8 cellular contexts compared by ENCODE assay signal in genomic region chrX:49876750-49877149, GRCh38. TPM values are rescaled to one million over a fixed set of nuclear protein-coding genes. Genes with fewer than 3 reads are reported as not detected.
DNase-seq lines count a peak whose midpoint lies in the region; ATAC-seq and TF ChIP-seq lines count a peak whose summit lies in the region.

No MANE protein-coding gene starts in this region.

- H3K27ac ChIP-seq in CD4-positive, alpha-beta memory T cell (ENCODE audit: low read depth, low read length) = no peak overlapping the region
- H3K27ac ChIP-seq in colonic mucosa = no peak overlapping the region

- TF ChIP-seq CTCF in GM13976 (IDR thresholded peaks at IDR 0.05; ENCODE audit: borderline replicate concordance, control extremely low read depth, extremely low read depth, insufficient read depth, missing control alignments) (no peak), colonic mucosa (IDR thresholded peaks at IDR 0.05) (peak; percentile 46), neural crest cell (conservative IDR thresholded peaks at IDR 0.05) (peak; percentile 68)

- peaks cover 17% of the 10 kb centered on the region for H3K4me1 ChIP-seq in CD4-positive, alpha-beta memory T cell (ENCODE audit: insufficient read depth, low read length)
- no peaks in the 10 kb centered on the region for H3K4me1 ChIP-seq in colonic mucosa

- no peaks in the 10 kb centered on the region for H3K9me3 ChIP-seq in CD4-positive, alpha-beta memory T cell (ENCODE audit: control insufficient read depth in 1 of 2, low read length in 2 of 2)
- no peaks in the 10 kb centered on the region for H3K9me3 ChIP-seq in colonic mucosa

- H3K4me3 ChIP-seq in CD4-positive, alpha-beta memory T cell (ENCODE audit: low read length in 2 of 2) = no peak overlapping the region
- no peak overlapping the region for H3K4me3 ChIP-seq in colonic mucosa

- H3K4me1 Mint-ChIP-seq in CD4-positive, alpha-beta memory T cell = peaks cover 11 to 34% (median 20%) of the 10 kb centered on the region in 4 donors
- peaks cover 14% of the 10 kb centered on the region for H3K4me1 Mint-ChIP-seq in neural crest cell

- peak in 4 of 5 donors; percentile 19 to 37 (median 26) for DNase-seq in CD4-positive, alpha-beta memory T cell
- DNase-seq in GM13976 (ENCODE audit: low spot score) (peak; percentile 51), NCI-H526 (lab: John Stamatoyannopoulos, UW) (peak; percentile 3 to 54), colonic mucosa (peak; percentile 38), neural crest cell (ENCODE audit: low read depth, low spot score) (no peak), T1000 (lab: John Stamatoyannopoulos, UW) (no peak), MV-4-11 (lab: John Stamatoyannopoulos, UW) (no peak)

- no peaks in the 10 kb centered on the region for H3K27me3 ChIP-seq in CD4-positive, alpha-beta memory T cell (ENCODE audit: insufficient read depth, low read length)
- H3K27me3 ChIP-seq in colonic mucosa = no peaks in the 10 kb centered on the region

- intact Hi-C loops in CD4-positive, alpha-beta memory T cell (cut with micrococcal nuclease) = loop anchor here (5.0 to 10.0 kb wide), 2 partner anchors 114 to 682 kb away; no protein-coding TSS in a partner anchor
- intact Hi-C loops in colonic mucosa (cut with DNase I) = no loop called here

- in situ Hi-C loops in GM13976 (cut with MboI; ENCODE audit: low sequenced_read_pairs, unreplicated experiment) = no loop called here

- peaks cover 0 to 2% of the 10 kb centered on the region in 2 donors for H3K36me3 Mint-ChIP-seq in CD4-positive, alpha-beta memory T cell
- peaks cover 7% of the 10 kb centered on the region for H3K36me3 Mint-ChIP-seq in neural crest cell (ENCODE audit: low read depth)

- H3K9me3 Mint-ChIP-seq in CD4-positive, alpha-beta memory T cell = no peaks in the 10 kb centered on the region
- H3K9me3 Mint-ChIP-seq in neural crest cell = peaks cover 7% of the 10 kb centered on the region

- ATAC-seq in HG02973 (IDR thresholded peaks at IDR 0.05; ENCODE audit: unreplicated experiment) = no peak

- no peak overlapping the region for H3K9ac ChIP-seq in colonic mucosa (ENCODE audit: low read depth in 2 of 2, low read length in 2 of 2)

- H3K36me3 ChIP-seq in CD4-positive, alpha-beta memory T cell (ENCODE audit: insufficient read depth, low read length) = no peaks in the 10 kb centered on the region
- no peaks in the 10 kb centered on the region for H3K36me3 ChIP-seq in colonic mucosa

- POLR2A ChIA-PET in CD4-positive, alpha-beta memory T cell (lab: Charles Lee; ENCODE audit: partially characterized antibody) = no interaction called here

- peak overlapping the region in 3 of 8 donors; percentile 7 to 77 (median 40) for H3K4me3 Mint-ChIP-seq in CD4-positive, alpha-beta memory T cell
- peak overlapping the region; percentile 85 for H3K4me3 Mint-ChIP-seq in neural crest cell

- CTCF ChIA-PET in CD4-positive, alpha-beta memory T cell (lab: Charles Lee; ENCODE audit: partially characterized antibody) = interaction anchor here (1.2 to 1.4 kb wide), 2 partner anchors 10 to 46 kb away, joined by 3 to 6 read pairs; partner anchors contain the start of gene CLCN5

- peak overlapping the region in 6 of 7 donors; percentile 61 to 88 (median 74) for H3K27ac Mint-ChIP-seq in CD4-positive, alpha-beta memory T cell
- no peak overlapping the region for H3K27ac Mint-ChIP-seq in neural crest cell (ENCODE audit: unreplicated experiment)

- peaks cover 0 to 2% of the 10 kb centered on the region in 2 donors for H3K27me3 Mint-ChIP-seq in CD4-positive, alpha-beta memory T cell
- H3K27me3 Mint-ChIP-seq in neural crest cell (ENCODE audit: low read depth) = no peaks in the 10 kb centered on the region

RNA-seq across cellular contexts. Expression of gene USP27X, which starts 2.5 kb away (rescaled TPM):
- 1 to 10 TPM; 7.3 to 7.5 TPM for total RNA-seq in CD4-positive, alpha-beta memory T cell
- polyA plus RNA-seq in CD4-positive, alpha-beta memory T cell = 1 to 10 TPM in 1 of 2 donors, under 1 TPM in 1; 0.07 to 1.5 TPM
- total RNA-seq in colonic mucosa = 1 to 10 TPM; 1.0 to 2.2 TPM
- total RNA-seq in neural crest cell = 6.8 and 7.3 TPM in 2 replicates

RNA-seq across cellular contexts. Expression of gene CLCN5, which starts 45.6 kb away (rescaled TPM):
- total RNA-seq in CD4-positive, alpha-beta memory T cell = 1 to 10 TPM; 1.8 to 2.4 TPM
- polyA plus RNA-seq in CD4-positive, alpha-beta memory T cell = under 1 TPM; 0.50 to 0.80 TPM
- 1 to 10 TPM; 9.7 to 10.0 TPM for total RNA-seq in colonic mucosa
- total RNA-seq in neural crest cell = 16.7 TPM in 2 replicates

RNA-seq across cellular contexts. Expression of gene PAGE4, which starts 47.6 kb away (rescaled TPM):
- not detected for total RNA-seq in CD4-positive, alpha-beta memory T cell
- not detected for polyA plus RNA-seq in CD4-positive, alpha-beta memory T cell
- total RNA-seq in colonic mucosa = not detected
- not detected in 2 replicates for total RNA-seq in neural crest cell

Comparison
In these comparisons a context has a peak if more than half of its experiments do, and no peak if none do; other contexts are left out.
1. DNase-seq: peak in CD4-positive, alpha-beta memory T cell (4 of 5), GM13976 (single experiment), NCI-H526 (2 of 2) and colonic mucosa (single experiment); none in neural crest cell (single experiment), T1000 (single experiment) and MV-4-11 (single experiment).